9 cellular contexts compared by ENCODE assay signal in genomic region chr20:57698191-57698866, GRCh38. TPM values are rescaled to one million over a fixed set of nuclear protein-coding genes. Genes with fewer than 3 reads are reported as not detected.
A peak's percentile ranks its signal among the peaks of the same experiment; 100 is the strongest.
DNase-seq lines count a peak whose midpoint lies in the region; ATAC-seq and TF ChIP-seq lines count a peak whose summit lies in the region.
"Had no signal": no experiment of that assay in that cellular context is flagged by ENCODE, and none has a peak within 500 bp of the region (broad histone marks: within the 10 kb centered on the region; RNA-seq: fewer than 3 reads in every experiment).

No MANE protein-coding gene starts in this region.

- H3K4me3 ChIP-seq in HFF-Myc (replicated peaks; ENCODE audit: low read depth, low read length): no peak overlapping the region
- peak overlapping the region; percentile 7 for H3K4me3 ChIP-seq in coronary artery
- H3K4me3 ChIP-seq in ovary: no peak overlapping the region

- no peak for ATAC-seq in GM19035 (IDR thresholded peaks at IDR 0.05; ENCODE audit: unreplicated experiment)

- DNase-seq in HFF-Myc (ENCODE audit: extremely low read depth, low read depth) (peak; percentile 93), coronary artery (ENCODE audit: low spot score) (no peak), smooth muscle cell of the brain vasculature (ENCODE audit: low read depth, low spot score) (peak; percentile 50), ovary (no peak), DMS 273 (lab: John Stamatoyannopoulos, UW; ENCODE audit: unreplicated experiment) (no peak), OCI-M1 (lab: John Stamatoyannopoulos, UW) (no peak)
- peak; percentile 52 for DNase-seq in activated CD4-positive, alpha-beta T cell treated with anti-CD3 and anti-CD28 coated beads for 1 hour

- H3K9me3 ChIP-seq in ovary: no peaks in the 10 kb centered on the region

- no peaks in the 10 kb centered on the region for H3K36me3 ChIP-seq in ovary

- intact Hi-C loops in ovary (cut with DNase I): no loop called here

- TF ChIP-seq POLR2A in ovary (IDR thresholded peaks at IDR 0.05): no peak

- no peaks in the 10 kb centered on the region for H3K27me3 ChIP-seq in ovary

- WGBS in ovary, 3 donors: 66 to 76% (median 68%) methylated on average over 15 of the region's 15 CpGs

- TF ChIP-seq EP300 in ovary (IDR thresholded peaks at IDR 0.05): no peak

- H3K27ac ChIP-seq in coronary artery: peak overlapping the region in 1 of 2 donors; percentile 32
- H3K27ac ChIP-seq in ovary: no peak overlapping the region
- H3K27ac ChIP-seq: KMS-11 had no signal

- peaks cover 6% of the 10 kb centered on the region for H3K4me1 ChIP-seq in ovary (ENCODE audit: insufficient read depth)

- TF ChIP-seq CTCF in HFF-Myc (IDR thresholded peaks at IDR 0.05; ENCODE audit: low read depth, low read length, missing control alignments): no peak
- no peak for TF ChIP-seq CTCF in coronary artery (IDR thresholded peaks at IDR 0.05)
- TF ChIP-seq CTCF in ovary (IDR thresholded peaks at IDR 0.05): no peak

RNA-seq across cellular contexts. Expression of gene PMEPA1, which starts 11.5 kb away (rescaled TPM):
- 10 to 100 TPM in 5 of 7 donors, 1 to 10 TPM in 2; 2.7 to 73.4 (median 17.6) TPM for total RNA-seq in ovary
- 10 to 100 TPM; 14.6 to 28.5 TPM for polyA plus RNA-seq in ovary

Comparison
In these comparisons a context has a peak if more than half of its experiments do, and no peak if none do; other contexts are left out.
1. DNase-seq: peak in HFF-Myc (single experiment), activated CD4-positive, alpha-beta T cell treated with anti-CD3 and anti-CD28 coated beads for 1 hour (single experiment) and smooth muscle cell of the brain vasculature (single experiment); none in coronary artery (single experiment), ovary (0 of 5), DMS 273 (single experiment) and OCI-M1 (single experiment).